22 cellular contexts compared by ENCODE assay signal in the genomic region with DNA sequence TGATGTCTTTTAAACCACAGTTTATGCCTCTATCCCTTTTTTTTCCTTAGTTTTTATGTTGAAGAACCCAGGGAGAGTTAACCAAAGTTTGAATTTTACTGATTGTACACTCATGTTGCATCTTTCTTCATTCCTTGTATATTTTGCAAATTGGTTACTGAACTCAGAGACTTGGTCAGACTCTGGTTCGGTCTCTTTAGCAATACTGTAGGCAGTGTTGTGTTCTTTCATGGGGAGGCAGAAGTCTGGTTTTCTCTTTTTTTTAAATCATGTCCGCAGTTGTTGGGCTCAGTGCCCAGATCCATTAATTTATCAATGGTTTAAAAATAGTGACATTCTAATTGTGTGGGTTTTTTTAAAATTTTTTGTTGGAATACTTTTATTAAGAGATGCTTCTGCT. TPM values are rescaled to one million over a fixed set of nuclear protein-coding genes. Genes with fewer than 3 reads are reported as not detected.
A peak's percentile ranks its signal among the peaks of the same experiment; 100 is the strongest.
DNase-seq lines count a peak whose midpoint lies in the region; FAIRE-seq and TF ChIP-seq lines count a peak whose summit lies in the region.
"Had no signal": no experiment of that assay in that cellular context is flagged by ENCODE, and none has a peak within 500 bp of the region (broad histone marks: within the 10 kb centered on the region; RNA-seq: fewer than 3 reads in every experiment).

No MANE protein-coding gene starts in this region.

- 52% methylated on average over 2 of the region's 2 CpGs for WGBS in mammary epithelial cell (ENCODE audit: low coverage, missing lambda C conversion rate)

- H3K27ac ChIP-seq in mammary epithelial cell (ENCODE audit: insufficient read depth, low read depth, low read length), result no peak overlapping the region
- H3K27ac ChIP-seq in astrocyte (ENCODE audit: low read depth, low read length), result no peak overlapping the region
- H3K27ac ChIP-seq: C4-2B had no signal

- FAIRE-seq in astrocyte (lab: Jason Lieb, UNC), result no peak
- FAIRE-seq: TTC549 had no signal

- H3K4me3 Mint-ChIP-seq in MCF 10A (ENCODE audit: unreplicated experiment) (no peak overlapping the region), astrocyte (ENCODE audit: unreplicated experiment) (no peak overlapping the region), mesothelial cell of epicardium (no peak overlapping the region), type B pancreatic cell (no peak overlapping the region)
- H3K4me3 Mint-ChIP-seq: activated CD4-positive, alpha-beta T cell treated with anti-CD3 and anti-CD28 coated beads, Interleukin-2, amount 10 ng/mL, durations not matched to agents 7 days and 5 days had no signal

- H3K36me3 Mint-ChIP-seq in MCF 10A (ENCODE audit: insufficient read depth, unreplicated experiment) (peaks cover 20% of the 10 kb centered on the region), astrocyte (ENCODE audit: low read depth, unreplicated experiment) (peaks cover 3% of the 10 kb centered on the region), mesothelial cell of epicardium (peaks cover 2% of the 10 kb centered on the region), type B pancreatic cell (peaks cover 4% of the 10 kb centered on the region)

- dilution Hi-C loops in mammary epithelial cell (cut with HindIII; ENCODE audit: low sequenced_read_pairs), result no loop called here

- H3K4me1 Mint-ChIP-seq in MCF 10A (ENCODE audit: insufficient read depth, unreplicated experiment), result peaks cover 10% of the 10 kb centered on the region
- peaks cover 18% of the 10 kb centered on the region for H3K4me1 Mint-ChIP-seq in astrocyte (ENCODE audit: low read depth, unreplicated experiment)
- H3K4me1 Mint-ChIP-seq in mesothelial cell of epicardium, result peaks cover 22% of the 10 kb centered on the region
- H3K4me1 Mint-ChIP-seq in type B pancreatic cell (ENCODE audit: unreplicated experiment), result peaks cover 25% of the 10 kb centered on the region

- DNase-seq in MCF 10A (ENCODE audit: unreplicated experiment) (no peak), mammary epithelial cell (no peak), astrocyte (ENCODE audit: low read depth) (peak; percentile 34), mesothelial cell of epicardium (ENCODE audit: low spot score in 2 of 2, unreplicated experiment in 2 of 2) (no peak), type B pancreatic cell (ENCODE audit: extremely low spot score, unreplicated experiment) (no peak), NCI-H510A (lab: John Stamatoyannopoulos, UW) (no peak), hypothalamus (lab: John Stamatoyannopoulos, UW) (no peak), inferior parietal cortex (ENCODE audit: extremely low spot score) (no peak)
- DNase-seq: activated CD4-positive, alpha-beta T cell treated with anti-CD3 and anti-CD28 coated beads, Interleukin-2, amount 10 ng/mL, durations not matched to agents 7 days and 5 days; activated CD8-positive, alpha-beta memory T cell treated with anti-CD3 and anti-CD28 coated beads, Interleukin-2, amount 50 U/mL, for 4 hours; activated gamma-delta T cell; cerebellar nuclear complex; DMS53; effector memory CD4-positive, alpha-beta T cell; islet precursor cell; KBM-7; NCI-H2029 treated with DMSO at 0.1 percent for 48 hours; psoas muscle; stimulated activated CD4-positive, alpha-beta T cell treated with anti-CD3 and anti-CD28 coated beads, Interleukin-4, amount 100 ng/mL, for 24 hours had no signal

- peaks cover 95% of the 10 kb centered on the region for H3K79me2 ChIP-seq in mammary epithelial cell (ENCODE audit: insufficient read depth, low read length)
- peaks cover 99% of the 10 kb centered on the region for H3K79me2 ChIP-seq in astrocyte (ENCODE audit: insufficient read depth, low read length)

- H3K27me3 Mint-ChIP-seq in MCF 10A (ENCODE audit: insufficient read depth, unreplicated experiment) (no peaks in the 10 kb centered on the region), astrocyte (ENCODE audit: low read depth, unreplicated experiment) (no peaks in the 10 kb centered on the region), mesothelial cell of epicardium (ENCODE audit: low read depth) (no peaks in the 10 kb centered on the region), type B pancreatic cell (no peaks in the 10 kb centered on the region)
- H3K27me3 Mint-ChIP-seq: activated CD4-positive, alpha-beta T cell treated with anti-CD3 and anti-CD28 coated beads, Interleukin-2, amount 10 ng/mL, durations not matched to agents 7 days and 5 days had no signal

- H3K4me1 ChIP-seq in mammary epithelial cell (ENCODE audit: insufficient read depth, low read length) (peaks cover 9% of the 10 kb centered on the region), astrocyte (ENCODE audit: insufficient read depth, low read length) (peaks cover 3% of the 10 kb centered on the region)

- H2AFZ ChIP-seq in mammary epithelial cell (ENCODE audit: low read depth, low read length) (no peak overlapping the region), astrocyte (ENCODE audit: low read depth, low read length) (no peak overlapping the region)

- intact Hi-C loops in MCF 10A (cut with micrococcal nuclease) (no loop called here), mammary epithelial cell (cut with micrococcal nuclease) (no loop called here)

- H3K27me3 ChIP-seq in mammary epithelial cell (ENCODE audit: insufficient read depth, low read length) (no peaks in the 10 kb centered on the region), astrocyte (ENCODE audit: insufficient read depth, low read length) (no peaks in the 10 kb centered on the region)

- H3K36me3 ChIP-seq in mammary epithelial cell (ENCODE audit: insufficient read depth, low read length) (no peaks in the 10 kb centered on the region), astrocyte (ENCODE audit: insufficient read depth, low read length) (no peaks in the 10 kb centered on the region)

- TF ChIP-seq CTCF in MCF 10A (IDR thresholded peaks at IDR 0.05; ENCODE audit: unreplicated experiment) (no peak), mammary epithelial cell (conservative IDR thresholded peaks at IDR 0.05 in 1 of 2, IDR thresholded peaks at IDR 0.05 in 1 of 2; ENCODE audit: extremely low read depth in 1 of 2, insufficient read depth in 1 of 2, low read depth in 1 of 2, low read length in 2 of 2) (no peak), astrocyte (IDR thresholded peaks at IDR 0.05; ENCODE audit: insufficient read depth, low read depth, low read length) (no peak), mesothelial cell of epicardium (IDR thresholded peaks at IDR 0.05; ENCODE audit: unreplicated experiment) (no peak), type B pancreatic cell (conservative IDR thresholded peaks at IDR 0.05) (no peak)

- H4K20me1 ChIP-seq in mammary epithelial cell (ENCODE audit: insufficient read depth, low read length), result no peaks in the 10 kb centered on the region
- H4K20me1 ChIP-seq in astrocyte (ENCODE audit: insufficient read depth, low read length), result peaks cover 98% of the 10 kb centered on the region

- CTCF ChIA-PET in MCF 10A (lab: Yijun Ruan, JAX) (interaction anchor here (1.4 to 2.9 kb wide), 3 partner anchors 12 to 27 kb away, joined by 8 to 13 read pairs (median 12); no protein-coding TSS in a partner anchor), mammary epithelial cell (lab: Charles Lee; ENCODE audit: low non-redundant PET) (interaction anchor here (0.6 kb wide), 1 partner anchor 26 kb away, joined by 3 read pairs; no protein-coding TSS in a partner anchor)

- no peak overlapping the region for H3K9ac ChIP-seq in mammary epithelial cell (ENCODE audit: insufficient read depth, low read length)
- no peak overlapping the region for H3K9ac ChIP-seq in astrocyte (ENCODE audit: low read length)

- in situ Hi-C loops in mammary epithelial cell (cut with MboI; ENCODE audit: low sequenced_read_pairs in 2 of 2), result no loop called here

- H3K4me3 ChIP-seq in mammary epithelial cell (replicated peaks in 1 of 3; ENCODE audit: insufficient read depth in 1 of 3, low read depth in 2 of 3, low read length in 3 of 3) (no peak overlapping the region), astrocyte (ENCODE audit: insufficient read depth, low read depth, low read length) (no peak overlapping the region)
- H3K4me3 ChIP-seq: psoas muscle had no signal

- no TSS peak for BruUV-seq in MCF 10A (replicated peaks; lab: Mats Ljungman, UMichigan)
- no TSS peak for BruUV-seq in mammary epithelial cell (replicated peaks; lab: Mats Ljungman, UMichigan)

- no peaks in the 10 kb centered on the region for H3K9me3 ChIP-seq in mammary epithelial cell (replicated peaks; ENCODE audit: insufficient read depth, low read length)
- no peaks in the 10 kb centered on the region for H3K9me3 ChIP-seq in astrocyte (ENCODE audit: insufficient read depth, low read depth, low read length)
- H3K9me3 ChIP-seq: psoas muscle had no signal

- POLR2A ChIA-PET in MCF 10A (lab: Yijun Ruan, JAX), result interaction anchor here (0.6 to 2.2 kb wide), 4 partner anchors 8 to 67 kb away, joined by 3 to 6 read pairs (median 4); no protein-coding TSS in a partner anchor

- H3K9me3 Mint-ChIP-seq in MCF 10A (ENCODE audit: unreplicated experiment) (no peaks in the 10 kb centered on the region), astrocyte (ENCODE audit: unreplicated experiment) (no peaks in the 10 kb centered on the region), mesothelial cell of epicardium (no peaks in the 10 kb centered on the region), type B pancreatic cell (no peaks in the 10 kb centered on the region)
- H3K9me3 Mint-ChIP-seq: activated CD4-positive, alpha-beta T cell treated with anti-CD3 and anti-CD28 coated beads, Interleukin-2, amount 10 ng/mL, durations not matched to agents 7 days and 5 days had no signal

- H3K27ac Mint-ChIP-seq in MCF 10A (ENCODE audit: low read depth, unreplicated experiment) (peak overlapping the region; percentile 71), astrocyte (ENCODE audit: unreplicated experiment) (no peak overlapping the region), mesothelial cell of epicardium (peak overlapping the region; percentile 53), type B pancreatic cell (peak overlapping the region; percentile 44)
- H3K27ac Mint-ChIP-seq: activated CD4-positive, alpha-beta T cell treated with anti-CD3 and anti-CD28 coated beads, Interleukin-2, amount 10 ng/mL, durations not matched to agents 7 days and 5 days had no signal

- H3K4me2 ChIP-seq in mammary epithelial cell (ENCODE audit: insufficient read depth, low read depth, low read length) (no peak overlapping the region), astrocyte (ENCODE audit: low read length) (no peak overlapping the region)

RNA-seq across cellular contexts. Expression of gene UBE2R2, which starts 23.4 kb away (rescaled TPM):
- total RNA-seq in MCF 10A (2022) (33.8 and 41.6 TPM in 2 replicates), mammary epithelial cell (10 to 100 TPM; 14.8 to 38.0 TPM), astrocyte (48.7 and 53.5 TPM in 2 replicates), mesothelial cell of epicardium (59.3 to 59.9 TPM (median 59.9 TPM) in 3 replicates), type B pancreatic cell (ENCODE audit: low replicate concordance) (47.3 and 55.9 TPM in 2 replicates)
- polyA plus RNA-seq in mammary epithelial cell, result 20.3 TPM
- polyA minus RNA-seq in mammary epithelial cell, result 30.8 TPM

RNA-seq across cellular contexts. Expression of gene PRSS3, which starts 45.0 kb away (rescaled TPM):
- 0.74 and 1.4 TPM in 2 replicates for total RNA-seq in MCF 10A (2022)
- 10 to 100 TPM in 1 of 2 donors, 1 to 10 TPM in 1; 1.0 to 27.6 TPM for total RNA-seq in mammary epithelial cell
- polyA plus RNA-seq in mammary epithelial cell, result 50.8 TPM
- 81.6 TPM for polyA minus RNA-seq in mammary epithelial cell
- total RNA-seq in astrocyte, result not detected in 2 replicates
- total RNA-seq in mesothelial cell of epicardium, result not detected in 3 replicates
- 0.86 TPM in 1 of 2 replicates, not detected in the other for total RNA-seq in type B pancreatic cell (ENCODE audit: low replicate concordance)
- total RNA-seq: activated CD4-positive, alpha-beta T cell treated with anti-CD3 and anti-CD28 coated beads, Interleukin-2, amount 10 ng/mL, durations not matched to agents 7 days and 5 days had no signal
- polyA plus RNA-seq: neural cell had no signal
